Comparison of ENCODE assay signal across 28 cellular contexts in the genomic region with DNA sequence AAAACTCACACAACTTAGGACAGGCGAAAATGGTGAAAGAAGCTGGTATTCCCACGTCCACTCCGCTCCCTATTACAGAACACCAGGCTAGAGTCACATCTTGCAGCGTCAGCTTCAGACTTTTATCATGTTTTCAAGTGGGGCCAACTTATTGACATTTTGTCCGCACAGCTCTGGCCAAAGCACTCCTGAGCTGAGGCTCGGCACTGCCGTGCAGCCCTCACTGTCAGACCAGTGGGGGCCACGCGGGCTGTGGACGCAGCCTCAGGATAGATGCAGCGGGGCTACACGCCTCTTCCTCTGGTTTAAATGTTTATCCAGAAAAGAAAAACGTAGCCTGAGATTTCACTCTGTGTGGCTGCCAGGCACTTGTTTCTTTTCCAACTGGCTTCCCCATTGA.
"Had no signal": no experiment of that assay in that cellular context is flagged by ENCODE, and none has a peak within 500 bp of the region (broad histone marks: within the 10 kb centered on the region; RNA-seq: fewer than 3 reads in every experiment).

No MANE protein-coding gene starts in this region.

- H3K27me3 Mint-ChIP-seq: naive B cell; stimulated activated naive B cell treated with anti-CD40 and anti-IgM and Interleukin-4, amounts not matched to agents 10 μg/mL and 1 μg/mL and 100 μg/mL, for 72 hours; stimulated activated naive CD8-positive, alpha-beta T cell treated with anti-CD3 and anti-CD28 coated beads, Interleukin-15, Interleukin-2, amounts not matched to agents 100 ng/mL and 50 ng/mL, for 24 hours had no signal

- ATAC-seq: psoas muscle; sciatic nerve; stimulated activated effector memory CD8-positive, alpha-beta T cell treated with anti-CD3 and anti-CD28 coated beads, Interleukin-12 subunit alpha, Interleukin-12 subunit beta, amount 100 ng/mL, for 72 hours; stimulated activated naive B cell treated with anti-CD40 and anti-IgM and Interleukin-4, amounts not matched to agents 10 μg/mL and 1 μg/mL and 100 μg/mL, for 72 hours had no signal

- H3K9me3 Mint-ChIP-seq: natural killer cell; nephron; stimulated activated naive B cell treated with anti-CD40 and anti-IgM and Interleukin-4, amounts not matched to agents 10 μg/mL and 1 μg/mL and 100 μg/mL, for 72 hours; stimulated activated naive CD8-positive, alpha-beta T cell treated with anti-CD3 and anti-CD28 coated beads, Interleukin-15, Interleukin-2, amounts not matched to agents 100 ng/mL and 50 ng/mL, for 24 hours had no signal

- H3K4me1 Mint-ChIP-seq: naive B cell; natural killer cell; stimulated activated effector memory CD8-positive, alpha-beta T cell treated with anti-CD3 and anti-CD28 coated beads, Interleukin-12 subunit alpha, Interleukin-12 subunit beta, amount 100 ng/mL, for 72 hours; stimulated activated naive B cell treated with anti-CD40 and anti-IgM and Interleukin-4, amounts not matched to agents 10 μg/mL and 1 μg/mL and 100 μg/mL, for 72 hours had no signal

- H3K4me2 ChIP-seq: smooth muscle cell had no signal

- H3K27me3 ChIP-seq: ovary, thyroid gland, tibial nerve, upper lobe of left lung, vagina had no signal

- H3K4me3 ChIP-seq: ovary, psoas muscle, skin epidermis, smooth muscle cell, spleen, stomach, thoracic aorta, thyroid gland, tibial nerve, upper lobe of left lung, vagina had no signal

- H3K4me1 ChIP-seq: parathyroid adenoma, psoas muscle, spleen, upper lobe of left lung, vagina had no signal

- H3K9ac ChIP-seq: parathyroid adenoma had no signal

- H3K4me3 Mint-ChIP-seq: naive B cell; natural killer cell; nephron; stimulated activated effector memory CD8-positive, alpha-beta T cell treated with anti-CD3 and anti-CD28 coated beads, Interleukin-12 subunit alpha, Interleukin-12 subunit beta, amount 100 ng/mL, for 72 hours; stimulated activated naive B cell treated with anti-CD40 and anti-IgM and Interleukin-4, amounts not matched to agents 10 μg/mL and 1 μg/mL and 100 μg/mL, for 72 hours; stimulated activated naive CD8-positive, alpha-beta T cell treated with anti-CD3 and anti-CD28 coated beads, Interleukin-15, Interleukin-2, amounts not matched to agents 100 ng/mL and 50 ng/mL, for 24 hours had no signal

- H3K36me3 ChIP-seq: ovary, spleen, stomach, thoracic aorta, thyroid gland, tibial nerve, upper lobe of left lung, vagina had no signal

- DNase-seq: naive B cell; natural killer cell; occipital lobe; ovary; posterior cingulate gyrus; psoas muscle; right cardiac atrium; spleen; stimulated activated CD4-positive, alpha-beta T cell treated with anti-CD3 and anti-CD28 coated beads, Interleukin-12 subunit alpha, Interleukin-12 subunit beta, amount 100 ng/mL, for 4 hours; stimulated activated CD4-positive, alpha-beta T cell treated with anti-CD3 and anti-CD28 coated beads, Interleukin-1b, Interleukin-23, amount 100 ng/mL, for 48 hours; stimulated activated CD4-positive, alpha-beta T cell treated with anti-CD3 and anti-CD28 coated beads, Interleukin-4, amount 100 ng/mL, for 24 hours; stimulated activated naive B cell treated with anti-CD40 and anti-IgM and Interleukin-4, amounts not matched to agents 10 μg/mL and 1 μg/mL and 100 μg/mL, for 72 hours; stimulated activated naive CD4-positive, alpha-beta T cell treated with Interleukin-2 at 50 U/mL for 16 hours; stomach; thyroid gland; trophoblast cell had no signal

- H3K79me2 ChIP-seq: parathyroid adenoma had no signal

- H3K9me3 ChIP-seq: ovary, psoas muscle, spleen, stomach, thoracic aorta, thyroid gland, tibial nerve, upper lobe of left lung, vagina had no signal

- H3K27ac ChIP-seq: ovary, parathyroid adenoma, psoas muscle, skin epidermis, spleen, stomach, thoracic aorta, thyroid gland, tibial nerve, upper lobe of left lung, vagina had no signal

- H3K27ac Mint-ChIP-seq: naive B cell; natural killer cell; nephron; progenitor cell of endocrine pancreas; stimulated activated effector memory CD8-positive, alpha-beta T cell treated with anti-CD3 and anti-CD28 coated beads, Interleukin-12 subunit alpha, Interleukin-12 subunit beta, amount 100 ng/mL, for 72 hours; stimulated activated naive B cell treated with anti-CD40 and anti-IgM and Interleukin-4, amounts not matched to agents 10 μg/mL and 1 μg/mL and 100 μg/mL, for 72 hours; stimulated activated naive CD8-positive, alpha-beta T cell treated with anti-CD3 and anti-CD28 coated beads, Interleukin-15, Interleukin-2, amounts not matched to agents 100 ng/mL and 50 ng/mL, for 24 hours had no signal

- H2AFZ ChIP-seq: parathyroid adenoma had no signal

- H3K36me3 Mint-ChIP-seq: naive B cell; natural killer cell; stimulated activated effector memory CD8-positive, alpha-beta T cell treated with anti-CD3 and anti-CD28 coated beads, Interleukin-12 subunit alpha, Interleukin-12 subunit beta, amount 100 ng/mL, for 72 hours; stimulated activated naive B cell treated with anti-CD40 and anti-IgM and Interleukin-4, amounts not matched to agents 10 μg/mL and 1 μg/mL and 100 μg/mL, for 72 hours had no signal
